Comparison of ENCODE assay signal across 1 cellular context in genomic region chr12:11768233-11768965, GRCh38.
TF ChIP-seq lines count a peak whose summit lies in the region.

No MANE protein-coding gene starts in this region.

TF ChIP-seq in GM23338, 12 proteins besides CTCF, POLR2A, EP300 and RAD21 (continued from another document):
- TF ChIP-seq ZNF462 (CRISPR knock-in tag; IDR thresholded peaks at IDR 0.05) (no peak), STAT1 (IDR thresholded peaks at IDR 0.05; ENCODE audit: unreplicated experiment) (no peak), JUNB (IDR thresholded peaks at IDR 0.05; ENCODE audit: unreplicated experiment) (no peak), ZNF331 (CRISPR knock-in tag; IDR thresholded peaks at IDR 0.05; ENCODE audit: low read depth) (no peak), POLR2AphosphoS5 (IDR thresholded peaks at IDR 0.05; ENCODE audit: low read depth) (no peak)
TF ChIP-seq in GM23338: peak in this region for 0.
